In the genomic region with DNA sequence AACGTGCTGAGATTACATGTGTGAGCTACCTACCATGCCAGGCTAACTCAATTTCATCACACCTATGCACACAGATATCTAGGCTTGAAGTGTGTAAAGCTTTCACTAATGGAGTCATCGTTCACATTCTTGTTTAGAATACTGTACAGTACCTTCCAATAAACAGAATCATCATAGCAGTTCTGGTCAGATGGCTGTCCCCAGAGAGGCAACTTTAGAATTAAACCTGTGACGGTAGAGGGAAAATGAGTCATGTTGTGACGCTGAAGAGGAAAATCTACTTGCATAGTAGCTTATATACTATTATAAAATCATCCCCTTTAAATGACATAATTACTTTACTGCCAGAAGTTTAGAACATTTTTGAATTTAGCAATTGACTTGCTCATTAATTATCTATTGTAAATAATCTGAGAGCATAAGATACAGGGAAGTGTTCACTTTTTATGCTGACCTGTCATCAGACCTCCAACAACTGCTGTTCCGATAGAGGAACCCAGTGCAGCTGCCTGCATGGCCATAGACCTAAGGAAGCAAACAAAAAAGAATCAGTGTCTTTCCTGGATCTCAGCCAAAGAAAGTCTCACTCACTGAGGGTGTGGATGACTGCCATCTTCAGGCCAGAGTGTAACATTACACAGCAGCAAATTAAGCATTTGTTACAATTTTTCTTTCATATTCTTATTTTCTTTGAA, we compare ENCODE assay signal across 8 cellular contexts.
DNase-seq lines count a peak whose midpoint lies in the region; ATAC-seq, FAIRE-seq and TF ChIP-seq lines count a peak whose summit lies in the region.

No MANE protein-coding gene starts in this region.

- DNase-seq in activated naive CD4-positive, alpha-beta T cell treated with anti-CD3 and anti-CD28 coated beads, Interleukin-2, amount 10 ng/mL, durations not matched to agents 7 days and 5 days, result peak; percentile 41
- DNase-seq in activated naive CD4-positive, alpha-beta T cell (lab: John Stamatoyannopoulos, UW), result no peak
- DNase-seq in HTR-8/SVneo (ENCODE audit: insufficient read length, low spot score) (peak; percentile 69), NCI-H82 (lab: John Stamatoyannopoulos, UW) (peak; percentile 98), astrocyte of the spinal cord (ENCODE audit: low read depth, low spot score) (peak; percentile 82), iPS-NIHi11 (ENCODE audit: low spot score) (peak; percentile 73)
- peak; percentile 14 to 15 for DNase-seq in stimulated activated naive CD8-positive, alpha-beta T cell treated with anti-CD3 and anti-CD28 coated beads, Interleukin-15, amount 100 ng/mL, for 72 hours

- peak; percentile 84 for ATAC-seq in GM21717 (IDR thresholded peaks at IDR 0.05; ENCODE audit: unreplicated experiment)
- ATAC-seq in stimulated activated naive CD8-positive, alpha-beta T cell treated with anti-CD3 and anti-CD28 coated beads, Interleukin-15, amount 100 ng/mL, for 72 hours, result peak; percentile 48

- in situ Hi-C loops in astrocyte of the spinal cord (cut with HindIII; ENCODE audit: low sequenced_read_pairs), result no loop called here

- CTCF ChIA-PET in activated naive CD4-positive, alpha-beta T cell treated with anti-CD3 and anti-CD28 coated beads, Interleukin-2, amount 10 ng/mL, durations not matched to agents 7 days and 5 days (lab: Charles Lee), result interaction anchor here (0.6 to 3.8 kb wide), 6 partner anchors 21 to 146 kb away, joined by 3 to 46 read pairs (median 3); no protein-coding TSS in a partner anchor

- no peak overlapping the region for H3K27ac Mint-ChIP-seq in activated naive CD4-positive, alpha-beta T cell treated with anti-CD3 and anti-CD28 coated beads, Interleukin-2, amount 10 ng/mL, durations not matched to agents 7 days and 5 days
- H3K27ac Mint-ChIP-seq in stimulated activated naive CD8-positive, alpha-beta T cell treated with anti-CD3 and anti-CD28 coated beads, Interleukin-15, amount 100 ng/mL, for 72 hours, result no peak overlapping the region

- H3K4me3 Mint-ChIP-seq in activated naive CD4-positive, alpha-beta T cell treated with anti-CD3 and anti-CD28 coated beads, Interleukin-2, amount 10 ng/mL, durations not matched to agents 7 days and 5 days, result no peak overlapping the region
- no peak overlapping the region for H3K4me3 Mint-ChIP-seq in stimulated activated naive CD8-positive, alpha-beta T cell treated with anti-CD3 and anti-CD28 coated beads, Interleukin-15, amount 100 ng/mL, for 72 hours

- no peaks in the 10 kb centered on the region for H3K27me3 Mint-ChIP-seq in activated naive CD4-positive, alpha-beta T cell treated with anti-CD3 and anti-CD28 coated beads, Interleukin-2, amount 10 ng/mL, durations not matched to agents 7 days and 5 days
- H3K27me3 Mint-ChIP-seq in stimulated activated naive CD8-positive, alpha-beta T cell treated with anti-CD3 and anti-CD28 coated beads, Interleukin-15, amount 100 ng/mL, for 72 hours, result no peaks in the 10 kb centered on the region

- no peaks in the 10 kb centered on the region for H3K36me3 Mint-ChIP-seq in activated naive CD4-positive, alpha-beta T cell treated with anti-CD3 and anti-CD28 coated beads, Interleukin-2, amount 10 ng/mL, durations not matched to agents 7 days and 5 days

- TF ChIP-seq CTCF in astrocyte of the spinal cord (IDR thresholded peaks at IDR 0.05; ENCODE audit: low read depth, low read length), result peak; percentile 80

- H3K9me3 Mint-ChIP-seq in activated naive CD4-positive, alpha-beta T cell treated with anti-CD3 and anti-CD28 coated beads, Interleukin-2, amount 10 ng/mL, durations not matched to agents 7 days and 5 days, result no peaks in the 10 kb centered on the region
- peaks cover 0 to 7% of the 10 kb centered on the region in 2 donors for H3K9me3 Mint-ChIP-seq in stimulated activated naive CD8-positive, alpha-beta T cell treated with anti-CD3 and anti-CD28 coated beads, Interleukin-15, amount 100 ng/mL, for 72 hours

- peak; percentile 86 for FAIRE-seq in HTR-8/SVneo (lab: Jason Lieb, UNC)

- no peaks in the 10 kb centered on the region for H3K4me1 Mint-ChIP-seq in activated naive CD4-positive, alpha-beta T cell treated with anti-CD3 and anti-CD28 coated beads, Interleukin-2, amount 10 ng/mL, durations not matched to agents 7 days and 5 days
- no peaks in the 10 kb centered on the region for H3K4me1 Mint-ChIP-seq in stimulated activated naive CD8-positive, alpha-beta T cell treated with anti-CD3 and anti-CD28 coated beads, Interleukin-15, amount 100 ng/mL, for 72 hours

- no peak overlapping the region for H3K4me3 ChIP-seq in astrocyte of the spinal cord (ENCODE audit: low read depth, low read length)

Comparison
In these comparisons a context has a peak if more than half of its experiments do, and no peak if none do; other contexts are left out.
1. DNase-seq: peak in activated naive CD4-positive, alpha-beta T cell treated with anti-CD3 and anti-CD28 coated beads, Interleukin-2, amount 10 ng/mL, durations not matched to agents 7 days and 5 days (single experiment), HTR-8/SVneo (single experiment), NCI-H82 (single experiment), astrocyte of the spinal cord (single experiment), iPS-NIHi11 (single experiment) and stimulated activated naive CD8-positive, alpha-beta T cell treated with anti-CD3 and anti-CD28 coated beads, Interleukin-15, amount 100 ng/mL, for 72 hours (2 of 2); none in activated naive CD4-positive, alpha-beta T cell (0 of 4).